ENCODE assay signal across 8 cellular contexts in the genomic region with DNA sequence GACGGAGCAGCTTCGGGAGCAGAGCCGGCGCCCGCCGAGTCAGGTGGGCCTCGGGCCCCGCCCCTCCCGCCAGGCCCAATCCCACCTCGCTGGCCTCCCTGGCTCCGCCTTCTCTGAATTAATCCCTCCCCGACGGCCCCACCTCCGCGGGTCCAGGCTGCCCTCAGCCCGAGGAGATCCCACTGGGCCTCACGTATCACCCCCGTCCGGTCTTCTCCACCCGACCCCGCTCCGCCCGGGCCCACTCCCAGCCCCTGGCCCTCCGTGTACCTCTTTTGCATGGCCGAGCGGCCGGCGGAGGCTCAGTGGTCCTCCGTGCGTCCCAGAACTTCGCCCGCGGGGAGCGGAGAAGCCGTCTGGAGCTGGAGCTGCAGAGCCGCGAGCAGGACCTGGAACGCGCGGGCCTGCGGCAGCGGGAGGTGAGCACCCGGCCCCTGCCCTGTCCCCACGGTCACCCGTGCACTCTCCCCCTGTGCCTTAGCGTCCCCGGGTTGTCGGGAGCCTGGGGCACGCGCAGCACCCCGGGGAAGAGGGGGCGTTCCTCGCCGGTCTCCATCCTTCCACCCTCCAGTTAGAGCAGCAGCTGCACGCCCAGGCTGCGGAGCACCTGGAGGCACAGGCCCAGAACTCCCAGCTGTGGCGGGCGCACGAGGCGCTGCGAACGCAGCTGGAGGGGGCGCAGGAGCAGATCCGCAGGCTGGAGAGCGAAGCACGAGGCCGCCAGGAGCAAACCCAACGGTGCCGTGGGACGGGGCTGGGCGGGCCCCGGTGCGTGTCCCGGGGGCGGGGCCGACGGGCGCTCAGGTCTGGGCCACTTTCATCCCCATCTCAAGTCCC. TPM values are rescaled to one million over a fixed set of nuclear protein-coding genes. Genes with fewer than 3 reads are reported as not detected.
DNase-seq lines count a peak whose midpoint lies in the region; ATAC-seq and TF ChIP-seq lines count a peak whose summit lies in the region.

No MANE protein-coding gene starts in this region.

- no peaks in the 10 kb centered on the region for H3K36me3 Mint-ChIP-seq in activated CD4-positive, alpha-beta T cell treated with anti-CD3 and anti-CD28 coated beads for 36 hours (ENCODE audit: low read depth)

- POLR2A ChIA-PET in activated CD4-positive, alpha-beta T cell treated with anti-CD3 and anti-CD28 coated beads for 36 hours (lab: Charles Lee) = interaction anchor here (0.9 to 3.6 kb wide), 2 partner anchors 9 to 11 kb away, joined by 3 to 17 read pairs; partner anchors contain the start of gene PNPLA2

- H3K27ac ChIP-seq in lung (ENCODE audit: low read depth in 1 of 2, low read length in 1 of 2) = peak overlapping the region in 1 of 2 donors; percentile 77

- intact Hi-C loops in activated CD4-positive, alpha-beta T cell treated with anti-CD3 and anti-CD28 coated beads for 36 hours (cut with DNase I, micrococcal nuclease) = loop anchor here in 1 of 2 experiments (1.0 to 5.0 kb wide), 2 partner anchors 10 to 432 kb away; no protein-coding TSS in a partner anchor

- peaks cover 41% of the 10 kb centered on the region for H3K4me1 Mint-ChIP-seq in activated CD4-positive, alpha-beta T cell treated with anti-CD3 and anti-CD28 coated beads for 36 hours
- peaks cover 78% of the 10 kb centered on the region for H3K4me1 Mint-ChIP-seq in stimulated activated naive CD8-positive, alpha-beta T cell treated with anti-CD3 and anti-CD28 coated beads, Interleukin-15, amount 100 ng/mL, for 72 hours

- peak; percentile 50 for ATAC-seq in activated CD4-positive, alpha-beta T cell treated with anti-CD3 and anti-CD28 coated beads for 36 hours
- ATAC-seq in lung (ENCODE audit: insufficient read depth, low FRiP score) (peak; percentile 49), GM18517 (IDR thresholded peaks at IDR 0.05; ENCODE audit: unreplicated experiment) (no peak)
- peak; percentile 61 for ATAC-seq in stimulated activated naive CD8-positive, alpha-beta T cell treated with anti-CD3 and anti-CD28 coated beads, Interleukin-15, amount 100 ng/mL, for 72 hours

- no peak overlapping the region for H3K4me3 Mint-ChIP-seq in activated CD4-positive, alpha-beta T cell treated with anti-CD3 and anti-CD28 coated beads for 36 hours
- peak overlapping the region; percentile 69 to 86 for H3K4me3 Mint-ChIP-seq in stimulated activated naive CD8-positive, alpha-beta T cell treated with anti-CD3 and anti-CD28 coated beads, Interleukin-15, amount 100 ng/mL, for 72 hours

- peaks cover 34% of the 10 kb centered on the region for H3K27me3 Mint-ChIP-seq in activated CD4-positive, alpha-beta T cell treated with anti-CD3 and anti-CD28 coated beads for 36 hours
- peaks cover 54% of the 10 kb centered on the region for H3K27me3 Mint-ChIP-seq in stimulated activated naive CD8-positive, alpha-beta T cell treated with anti-CD3 and anti-CD28 coated beads, Interleukin-15, amount 100 ng/mL, for 72 hours

- 12 to 19% methylated on average over 63 to 78 of the region's 78 CpGs for WGBS in lung, 2 donors

- CTCF ChIA-PET in activated CD4-positive, alpha-beta T cell treated with anti-CD3 and anti-CD28 coated beads for 36 hours (lab: Charles Lee) = interaction anchor here (1.6 kb wide), 1 partner anchor 11 kb away, joined by 5 read pairs; no protein-coding TSS in a partner anchor

- no peak for TF ChIP-seq CTCF in lung (IDR thresholded peaks at IDR 0.05; ENCODE audit: control extremely low read depth, extremely low read depth)

- no peaks in the 10 kb centered on the region for H3K9me3 Mint-ChIP-seq in activated CD4-positive, alpha-beta T cell treated with anti-CD3 and anti-CD28 coated beads for 36 hours (ENCODE audit: low read depth)
- no peaks in the 10 kb centered on the region for H3K9me3 Mint-ChIP-seq in stimulated activated naive CD8-positive, alpha-beta T cell treated with anti-CD3 and anti-CD28 coated beads, Interleukin-15, amount 100 ng/mL, for 72 hours

- H3K27ac Mint-ChIP-seq in activated CD4-positive, alpha-beta T cell treated with anti-CD3 and anti-CD28 coated beads for 36 hours = no peak overlapping the region
- no peak overlapping the region for H3K27ac Mint-ChIP-seq in stimulated activated naive CD8-positive, alpha-beta T cell treated with anti-CD3 and anti-CD28 coated beads, Interleukin-15, amount 100 ng/mL, for 72 hours

- DNase-seq in NCI-H2081 (lab: John Stamatoyannopoulos, UW) = peak; percentile 75 to 76
- DNase-seq in NCI-H2081 treated with DMSO at 0.1 percent for 48 hours (lab: John Stamatoyannopoulos, UW) = no peak
- DNase-seq in NCI-H128 (lab: John Stamatoyannopoulos, UW; ENCODE audit: unreplicated experiment) = peak; percentile 27
- DNase-seq in activated CD4-positive, alpha-beta T cell treated with anti-CD3 and anti-CD28 coated beads for 36 hours = peak; percentile 75
- peak; percentile 37 for DNase-seq in effector CD4-positive, alpha-beta T cell
- peak; percentile 79 for DNase-seq in lung (ENCODE audit: low spot score)
- DNase-seq in stimulated activated naive CD8-positive, alpha-beta T cell treated with anti-CD3 and anti-CD28 coated beads, Interleukin-15, amount 100 ng/mL, for 72 hours = peak; percentile 77 to 82

- H3K36me3 ChIP-seq in lung (ENCODE audit: control insufficient read depth in 2 of 2, insufficient read depth in 2 of 2, low read length in 2 of 2) = no peaks in the 10 kb centered on the region

- no peak overlapping the region for H3K4me3 ChIP-seq in lung

- H3K4me1 ChIP-seq in lung (ENCODE audit: control insufficient read depth in 2 of 2, insufficient read depth in 2 of 2, low read length in 2 of 2) = peaks cover 0 to 45% of the 10 kb centered on the region in 2 donors

- no peaks in the 10 kb centered on the region for H3K27me3 ChIP-seq in lung (ENCODE audit: control insufficient read depth, insufficient read depth)

- no peaks in the 10 kb centered on the region for H3K9me3 ChIP-seq in lung (ENCODE audit: control insufficient read depth in 2 of 2, insufficient read depth in 1 of 2, low read length in 1 of 2)

RNA-seq across cellular contexts. Expression of gene CD151, which starts 2.2 kb away (rescaled TPM):
- 10 to 100 TPM; 36.8 to 38.6 TPM for total RNA-seq in activated CD4-positive, alpha-beta T cell treated with anti-CD3 and anti-CD28 coated beads for 36 hours
- 100 to 1,000 TPM; 182 to 486 TPM for total RNA-seq in lung
- 100 to 1,000 TPM; 313 to 556 TPM for polyA plus RNA-seq in lung

RNA-seq across cellular contexts. Expression of gene CRACR2B, which starts 2.8 kb away (rescaled TPM):
- under 1 TPM; 0.33 to 0.50 TPM for total RNA-seq in activated CD4-positive, alpha-beta T cell treated with anti-CD3 and anti-CD28 coated beads for 36 hours
- 10 to 100 TPM; 17.9 to 45.1 TPM for total RNA-seq in lung
- polyA plus RNA-seq in lung = 10 to 100 TPM; 19.1 to 44.4 TPM

RNA-seq across cellular contexts. Expression of gene PNPLA2, which starts 11.8 kb away (rescaled TPM):
- 10 to 100 TPM; 24.7 to 26.2 TPM for total RNA-seq in activated CD4-positive, alpha-beta T cell treated with anti-CD3 and anti-CD28 coated beads for 36 hours
- total RNA-seq in lung = 100 to 1,000 TPM in 1 of 2 donors, 10 to 100 TPM in 1; 65.1 to 160 TPM
- polyA plus RNA-seq in lung = 10 to 100 TPM; 76.1 to 92.4 TPM

RNA-seq across cellular contexts. Expression of gene POLR2L, which starts 11.8 kb away (rescaled TPM):
- 10 to 100 TPM; 74.6 to 79.4 TPM for total RNA-seq in activated CD4-positive, alpha-beta T cell treated with anti-CD3 and anti-CD28 coated beads for 36 hours
- total RNA-seq in lung = 100 to 1,000 TPM; 144 to 155 TPM
- 100 to 1,000 TPM; 179 to 183 TPM for polyA plus RNA-seq in lung

RNA-seq across cellular contexts. Expression of gene TSPAN4, which starts 12.1 kb away (rescaled TPM):
- total RNA-seq in activated CD4-positive, alpha-beta T cell treated with anti-CD3 and anti-CD28 coated beads for 36 hours = 1 to 10 TPM; 5.2 to 6.0 TPM
- total RNA-seq in lung = 100 to 1,000 TPM in 1 of 2 donors, 10 to 100 TPM in 1; 68.3 to 135 TPM
- 100 to 1,000 TPM; 133 to 197 TPM for polyA plus RNA-seq in lung

Comparison
In these comparisons a context has a peak if more than half of its experiments do, and no peak if none do; other contexts are left out.
1. RNA of gene CD151, which starts 2.2 kb away (total RNA-seq): 182 to 486 TPM in lung; 36.8 to 38.6 TPM in activated CD4-positive, alpha-beta T cell treated with anti-CD3 and anti-CD28 coated beads for 36 hours; every median in the first group is over 4 times any median in the second.
2. RNA of gene CRACR2B, which starts 2.8 kb away (total RNA-seq): 17.9 to 45.1 TPM in lung; 0.33 to 0.50 TPM in activated CD4-positive, alpha-beta T cell treated with anti-CD3 and anti-CD28 coated beads for 36 hours; every median in the first group is over 10 times any median in the second.